In the genomic region with DNA sequence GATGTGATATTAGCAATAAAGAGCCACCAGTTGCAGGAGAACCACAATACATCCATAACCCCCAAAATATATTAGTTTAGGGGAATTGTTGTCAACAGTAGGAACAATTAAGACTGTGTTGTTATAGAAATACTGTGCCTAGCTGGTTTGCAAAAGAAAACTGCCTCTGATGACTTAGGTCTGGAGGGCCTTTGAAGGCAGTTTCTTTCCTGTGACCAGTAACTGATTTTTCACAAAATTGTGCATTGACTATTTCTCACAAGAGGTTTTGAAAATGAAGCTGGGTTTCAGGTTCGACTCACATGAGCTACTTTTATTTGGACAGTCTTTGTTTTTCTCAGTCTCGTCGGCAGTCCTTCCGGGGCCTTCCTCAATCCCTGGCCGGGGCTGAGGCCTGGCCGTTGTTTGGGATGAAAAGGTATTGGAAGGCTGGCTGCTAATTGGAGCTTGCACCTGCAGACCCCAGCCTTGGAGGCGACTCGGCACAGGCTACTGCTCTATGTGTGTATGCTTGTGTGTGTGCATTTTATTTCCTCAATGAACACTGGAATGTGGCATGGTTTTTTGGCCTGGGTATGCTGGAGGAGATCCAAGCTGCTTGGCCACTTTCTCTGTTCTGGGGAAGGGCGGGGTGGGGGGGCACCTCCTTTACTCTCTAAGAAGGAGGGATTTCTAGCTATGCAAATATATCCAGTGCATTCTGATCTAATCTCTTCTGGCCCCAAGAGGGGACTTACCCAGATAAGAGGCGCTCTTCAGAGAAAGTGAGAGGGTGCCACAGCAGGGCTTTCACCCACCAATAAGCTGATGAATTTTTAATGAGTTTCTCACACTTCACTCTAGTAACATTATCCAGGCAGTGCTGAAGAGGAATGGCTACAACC, we compare ENCODE assay signal across 11 cellular contexts. TPM values are rescaled to one million over a fixed set of nuclear protein-coding genes. Genes with fewer than 3 reads are reported as not detected.
DNase-seq lines count a peak whose midpoint lies in the region; ATAC-seq, FAIRE-seq and TF ChIP-seq lines count a peak whose summit lies in the region.
"Had no signal": no experiment of that assay in that cellular context is flagged by ENCODE, and none has a peak within 500 bp of the region (broad histone marks: within the 10 kb centered on the region; RNA-seq: fewer than 3 reads in every experiment).

No MANE protein-coding gene starts in this region.

- ATAC-seq in GM21367 (IDR thresholded peaks at IDR 0.05; ENCODE audit: unreplicated experiment) (peak; percentile 53), HG03378 (IDR thresholded peaks at IDR 0.05; ENCODE audit: unreplicated experiment) (peak; percentile 75)

- H3K4ac ChIP-seq in H1 (replicated peaks; ENCODE audit: insufficient read length, low read depth, low read length) = no peak overlapping the region
- H3K4ac ChIP-seq in mesenchymal stem cell (ENCODE audit: low read depth in 1 of 2, low read length in 2 of 2) = no peak overlapping the region

- TF ChIP-seq RAD21 in H1 (IDR thresholded peaks at IDR 0.05 in 1 of 2, conservative IDR thresholded peaks at IDR 0.05 in 1 of 2; ENCODE audit: low read depth in 2 of 2, low read length in 2 of 2) = no peak

- 90% methylated on average over 10 of the region's 10 CpGs; no CpG with 5 or more reads in 1 of the 2 experiments for WGBS in H1 (ENCODE audit: extremely low coverage in 1 of 2, insufficient coverage in 1 of 2, insufficient read length in 1 of 2, insufficient replicate concordance in 2 of 2, low coverage in 1 of 2, low lambda C conversion rate in 2 of 2, missing lambda C conversion rate in 1 of 2), 2 experiments
- 93% methylated on average over 9 of the region's 10 CpGs for WGBS in mesenchymal stem cell

- peak; percentile 13 for FAIRE-seq in H1 (lab: Jason Lieb, UNC)
- FAIRE-seq: G401.6 had no signal

- H3K14ac ChIP-seq in H1 (ENCODE audit: insufficient read length) (no peak overlapping the region), mesenchymal stem cell (ENCODE audit: low read length in 2 of 2) (no peak overlapping the region)

- H2BK20ac ChIP-seq in H1 (ENCODE audit: low read length) = no peak overlapping the region

- H3K4me1 ChIP-seq in H1 (replicated peaks in 1 of 4; ENCODE audit: control insufficient read depth in 3 of 4, insufficient read depth in 4 of 4, low read length in 3 of 4) (no peaks in the 10 kb centered on the region), mesenchymal stem cell (ENCODE audit: control insufficient read depth, insufficient read depth, low read depth, low read length) (no peaks in the 10 kb centered on the region)

- H3K23me2 ChIP-seq in H1 (ENCODE audit: low read depth, low read length) = no peaks in the 10 kb centered on the region

- no peak overlapping the region for H2BK5ac ChIP-seq in H1 (ENCODE audit: low read depth, low read length)
- H2BK5ac ChIP-seq in mesenchymal stem cell (ENCODE audit: low read depth, low read length, poor library complexity, severe bottlenecking) = no peak overlapping the region

- no peaks in the 10 kb centered on the region for H3K27me3 ChIP-seq in H1 (replicated peaks in 1 of 4; ENCODE audit: control insufficient read depth in 3 of 4, extremely low read depth in 1 of 4, insufficient read depth in 3 of 4, low read length in 3 of 4)
- H3K27me3 ChIP-seq in mesenchymal stem cell (ENCODE audit: control insufficient read depth in 1 of 2, insufficient read depth in 1 of 2, low read length in 2 of 2) = no peaks in the 10 kb centered on the region

- no peaks in the 10 kb centered on the region for H4K20me1 ChIP-seq in H1 (replicated peaks in 1 of 2; ENCODE audit: control insufficient read depth in 1 of 2, insufficient read depth in 2 of 2, low read length in 2 of 2)

- H3K4me2 ChIP-seq in H1 (ENCODE audit: insufficient read depth in 1 of 2, low read depth in 2 of 2, low read length in 2 of 2) = no peak overlapping the region
- H3K4me2 ChIP-seq in mesenchymal stem cell (ENCODE audit: low read length, poor library complexity, severe bottlenecking) = no peak overlapping the region

- H4K91ac ChIP-seq in H1 (replicated peaks; ENCODE audit: insufficient read length, low read length) (no peak overlapping the region), mesenchymal stem cell (ENCODE audit: low read length) (no peak overlapping the region)

- POLR2A ChIA-PET in H1 (lab: Charles Lee; ENCODE audit: partially characterized antibody) = no interaction called here

- no peak overlapping the region for H2AK5ac ChIP-seq in H1 (ENCODE audit: low read depth, low read length)
- H2AK5ac ChIP-seq in mesenchymal stem cell (ENCODE audit: low read length, severe bottlenecking) = no peak overlapping the region

- no peaks in the 10 kb centered on the region for H3K79me2 ChIP-seq in H1 (ENCODE audit: control insufficient read depth in 1 of 2, insufficient read depth in 2 of 2, low read length in 2 of 2)

- H3K4me3 ChIP-seq in H1 (ENCODE audit: extremely low read depth in 1 of 4, insufficient read depth in 2 of 4, low read depth in 3 of 4, low read length in 4 of 4) = no peak overlapping the region
- no peak overlapping the region for H3K4me3 ChIP-seq in mesenchymal stem cell (ENCODE audit: insufficient read depth in 1 of 2, low read depth in 1 of 2, low read length in 2 of 2)

- H3K18ac ChIP-seq in H1 (ENCODE audit: extremely low read depth, low read length) (0 out of 2 replicates have a peak overlapping the region, but pooled peaks have one; percentile 20), mesenchymal stem cell (ENCODE audit: low read depth in 1 of 2, low read length in 2 of 2) (no peak overlapping the region)

- in situ Hi-C loops in GM13976 (cut with MboI; ENCODE audit: low sequenced_read_pairs, unreplicated experiment) = no loop called here

- H3K23ac ChIP-seq in H1 (ENCODE audit: insufficient read length) (no peak overlapping the region), mesenchymal stem cell (ENCODE audit: low read length in 2 of 2) (no peak overlapping the region)

- H3K36me3 ChIP-seq in H1 (ENCODE audit: control insufficient read depth in 2 of 4, insufficient read depth in 4 of 4, low read length in 3 of 4) (no peaks in the 10 kb centered on the region), mesenchymal stem cell (ENCODE audit: control insufficient read depth in 1 of 2, insufficient read depth in 2 of 2, low read depth in 1 of 2, low read length in 2 of 2) (no peaks in the 10 kb centered on the region)

- DNase-seq in GM13976 (ENCODE audit: low spot score) (peak; percentile 19), H1 (ENCODE audit: low read depth in 1 of 2, low spot score in 2 of 2) (no peak), iPS-NIHi7 (ENCODE audit: extremely low spot score) (no peak), islet precursor cell (no peak), mesenchymal stem cell (no peak)
- DNase-seq in activated T-cell treated with anti-CD3 and anti-CD28 coated beads, Interleukin-2, amount 50 U/mL, for 48 hours = no peak
- DNase-seq: naive B cell, NCI-H774 had no signal

- H4K5ac ChIP-seq in H1 (ENCODE audit: insufficient read length, low read depth, low read length) = no peak overlapping the region

- no peak overlapping the region; the same call in 1 of the 2 replicates for H2AFZ ChIP-seq in H1 (ENCODE audit: low read length)
- H2AFZ ChIP-seq in mesenchymal stem cell (ENCODE audit: low read depth, low read length) = no peak overlapping the region

- H4K8ac ChIP-seq in H1 (ENCODE audit: extremely low read depth, insufficient read depth, low read length) (no peak overlapping the region), mesenchymal stem cell (ENCODE audit: low read length) (no peak overlapping the region)

- H2BK15ac ChIP-seq in H1 (ENCODE audit: low read length) = no peak overlapping the region
- H2BK15ac ChIP-seq in mesenchymal stem cell (ENCODE audit: low read depth, poor library complexity, severe bottlenecking) = no peak overlapping the region

- TF ChIP-seq EP300 in H1 (IDR thresholded peaks at IDR 0.05; ENCODE audit: borderline replicate concordance in 1 of 2, low read depth in 2 of 2, low read length in 2 of 2) = no peak

- H3K27ac ChIP-seq in H1 (ENCODE audit: low read depth, low read length) = no peak overlapping the region
- no peak overlapping the region for H3K27ac ChIP-seq in mesenchymal stem cell (ENCODE audit: low read length, poor library complexity, severe bottlenecking)

- no peak overlapping the region for H3K56ac ChIP-seq in H1 (replicated peaks; ENCODE audit: insufficient read length, low read depth, low read length)

- H3K79me1 ChIP-seq in H1 (ENCODE audit: low read depth, low read length) (no peaks in the 10 kb centered on the region), mesenchymal stem cell (replicated peaks; ENCODE audit: low read length, poor library complexity, severe bottlenecking) (no peaks in the 10 kb centered on the region)

- CTCF ChIA-PET in H1 (lab: Charles Lee; ENCODE audit: partially characterized antibody) = interaction anchor here (0.5 to 1.5 kb wide), 7 partner anchors 10 to 594 kb away, joined by 3 to 4 read pairs (median 3); no protein-coding TSS in a partner anchor

- TF ChIP-seq POLR2A in H1 (IDR thresholded peaks at IDR 0.05; ENCODE audit: control extremely low read depth in 1 of 2, low read depth in 2 of 2, low read length in 2 of 2) = no peak

- TF ChIP-seq CTCF in GM13976 (IDR thresholded peaks at IDR 0.05; ENCODE audit: borderline replicate concordance, control extremely low read depth, extremely low read depth, insufficient read depth, missing control alignments) (no peak), H1 (IDR thresholded peaks at IDR 0.05; ENCODE audit: control extremely low read depth in 1 of 3, insufficient read depth in 1 of 3, low read depth in 1 of 3, low read length in 3 of 3) (no peak)

- no peaks in the 10 kb centered on the region for H3K9me3 ChIP-seq in H1 (ENCODE audit: insufficient read depth in 2 of 2, low read depth in 1 of 2, low read length in 1 of 2)
- H3K9me3 ChIP-seq in mesenchymal stem cell (ENCODE audit: control insufficient read depth, low read length) = no peaks in the 10 kb centered on the region

- H2BK120ac ChIP-seq in H1 (replicated peaks; ENCODE audit: low read depth, low read length) (no peak overlapping the region), mesenchymal stem cell (ENCODE audit: low read depth, low read length) (no peak overlapping the region)

- H2BK12ac ChIP-seq in H1 (ENCODE audit: low read depth, low read length) = no peak overlapping the region
- H2BK12ac ChIP-seq in mesenchymal stem cell (ENCODE audit: low read length in 2 of 2) = no peak overlapping the region

- H3K9ac ChIP-seq in H1 (replicated peaks in 1 of 4; ENCODE audit: extremely low read depth in 1 of 4, low read depth in 3 of 4, low read length in 3 of 4) = no peak overlapping the region
- H3K9ac ChIP-seq in mesenchymal stem cell (ENCODE audit: low read length) = no peak overlapping the region

RNA-seq across cellular contexts. Expression of a gene that starts 49.5 kb away (rescaled TPM):
- total RNA-seq in H1 (2021; fragmentation: NEBNext Ultra II Directional; extraction: Animal tissue kit (Norgen Biotek cat#: 25700)) = 3.1 and 3.8 TPM in 2 replicates
- 2.7 TPM in 2 replicates for polyA plus RNA-seq in H1 (2011; rRNA removed)
- 3.3 TPM for polyA plus RNA-seq in H1 (2011; cell fraction: cytosol; rRNA removed)
- polyA plus RNA-seq in H1 (2011; cell fraction: nucleus; rRNA removed) = 7.2 TPM
- 2.1 to 3.7 TPM (median 3.1 TPM) in 4 replicates for polyA plus RNA-seq in H1 (2012, experiment 1 of 2)
- polyA plus RNA-seq in H1 (2012, experiment 2 of 2) = 1.2 TPM
- polyA plus RNA-seq in H1 (2013, experiment 1 of 2) = 2.9 TPM
- polyA plus RNA-seq in H1 (2013, experiment 2 of 2) = 3.0 TPM
- polyA minus RNA-seq in H1 (2011; rRNA and poly(A)+ RNA removed) = 11.0 and 15.6 TPM in 2 replicates
- polyA minus RNA-seq in H1 (2011; cell fraction: cytosol; rRNA and poly(A)+ RNA removed) = 4.8 TPM
- 12.8 TPM for polyA minus RNA-seq in H1 (2011; cell fraction: nucleus; rRNA and poly(A)+ RNA removed)
- 11.7 TPM for polyA plus RNA-seq in mesenchymal stem cell (2013, experiment 1 of 2)
- polyA plus RNA-seq in mesenchymal stem cell (2013, experiment 2 of 2) = 11.7 TPM
